ENCODE assay signal across 10 cellular contexts in genomic region chr4:146132445-146132844, GRCh38. TPM values are rescaled to one million over a fixed set of nuclear protein-coding genes. Genes with fewer than 3 reads are reported as not detected.
A peak's percentile ranks its signal among the peaks of the same experiment; 100 is the strongest.
DNase-seq lines count a peak whose midpoint lies in the region; ATAC-seq and TF ChIP-seq lines count a peak whose summit lies in the region.
"Had no signal": no experiment of that assay in that cellular context is flagged by ENCODE, and none has a peak within 500 bp of the region (broad histone marks: within the 10 kb centered on the region; RNA-seq: fewer than 3 reads in every experiment).

No MANE protein-coding gene starts in this region.

- H3K36me3 ChIP-seq in psoas muscle (ENCODE audit: insufficient read depth in 1 of 2, low read depth in 1 of 2) (no peaks in the 10 kb centered on the region), GM23338 (ENCODE audit: insufficient read depth) (no peaks in the 10 kb centered on the region)

- no peak overlapping the region for H3K27ac ChIP-seq in psoas muscle
- H3K27ac ChIP-seq in GM23338 (ENCODE audit: low read depth) = no peak overlapping the region

- no peaks in the 10 kb centered on the region for H3F3A ChIP-seq in GM23338 (replicated peaks; ENCODE audit: low read depth)

- CTCF ChIA-PET in activated CD4-positive, alpha-beta memory T cell treated with anti-CD3 and anti-CD28 coated beads, Interleukin-2, amount 10 ng/mL, durations not matched to agents 7 days and 5 days (lab: Charles Lee) = no interaction called here

- H3K27me3 Mint-ChIP-seq in natural killer cell treated with Interleukin-12 subunit alpha and Interleukin-12 subunit beta and Interleukin-15 and Interleukin-18, amount 100 ng/mL, for 72 hours = peaks cover 9 to 25% of the 10 kb centered on the region in 2 donors
- H3K27me3 Mint-ChIP-seq in natural killer cell (ENCODE audit: low read depth in 2 of 2) = peaks cover 13 to 31% of the 10 kb centered on the region in 2 donors
- no peaks in the 10 kb centered on the region for H3K27me3 Mint-ChIP-seq in activated CD4-positive, alpha-beta memory T cell treated with anti-CD3 and anti-CD28 coated beads, Interleukin-2, amount 10 ng/mL, durations not matched to agents 7 days and 5 days
- peaks cover 22% of the 10 kb centered on the region for H3K27me3 Mint-ChIP-seq in stimulated activated naive CD8-positive, alpha-beta T cell treated with anti-CD3 and anti-CD28 coated beads, Interleukin-15, Interleukin-2, amounts not matched to agents 100 ng/mL and 50 ng/mL, for 24 hours
- H3K27me3 Mint-ChIP-seq in GM23338 (ENCODE audit: insufficient read depth, low read depth, poor library complexity) = peaks cover 3% of the 10 kb centered on the region

- no peaks in the 10 kb centered on the region for H3K9me2 ChIP-seq in GM23338 (ENCODE audit: insufficient read depth)

- H3K9me3 Mint-ChIP-seq in natural killer cell treated with Interleukin-12 subunit alpha and Interleukin-12 subunit beta and Interleukin-15 and Interleukin-18, amount 100 ng/mL, for 72 hours = no peaks in the 10 kb centered on the region
- H3K9me3 Mint-ChIP-seq in natural killer cell (no peaks in the 10 kb centered on the region), GM23338 (no peaks in the 10 kb centered on the region)
- no peaks in the 10 kb centered on the region for H3K9me3 Mint-ChIP-seq in activated CD4-positive, alpha-beta memory T cell treated with anti-CD3 and anti-CD28 coated beads, Interleukin-2, amount 10 ng/mL, durations not matched to agents 7 days and 5 days
- no peaks in the 10 kb centered on the region for H3K9me3 Mint-ChIP-seq in stimulated activated naive CD8-positive, alpha-beta T cell treated with anti-CD3 and anti-CD28 coated beads, Interleukin-15, Interleukin-2, amounts not matched to agents 100 ng/mL and 50 ng/mL, for 24 hours
- H3K9me3 Mint-ChIP-seq: CD4-positive, alpha-beta T cell had no signal

- intact Hi-C loops in natural killer cell (cut with micrococcal nuclease) (no loop called here), psoas muscle (cut with DNase I) (no loop called here)

- H3K4me3 Mint-ChIP-seq in natural killer cell treated with Interleukin-12 subunit alpha and Interleukin-12 subunit beta and Interleukin-15 and Interleukin-18, amount 100 ng/mL, for 72 hours = peak overlapping the region; percentile 63
- H3K4me3 Mint-ChIP-seq in natural killer cell = no peak overlapping the region
- H3K4me3 Mint-ChIP-seq in activated CD4-positive, alpha-beta memory T cell treated with anti-CD3 and anti-CD28 coated beads, Interleukin-2, amount 10 ng/mL, durations not matched to agents 7 days and 5 days = peak overlapping the region; percentile 0
- peak overlapping the region; percentile 24 for H3K4me3 Mint-ChIP-seq in stimulated activated naive CD8-positive, alpha-beta T cell treated with anti-CD3 and anti-CD28 coated beads, Interleukin-15, Interleukin-2, amounts not matched to agents 100 ng/mL and 50 ng/mL, for 24 hours
- no peak overlapping the region for H3K4me3 Mint-ChIP-seq in GM23338
- H3K4me3 Mint-ChIP-seq: CD4-positive, alpha-beta T cell had no signal

- H4K20me1 ChIP-seq in GM23338 (replicated peaks; ENCODE audit: insufficient read depth) = no peaks in the 10 kb centered on the region

- H3K4me1 ChIP-seq in psoas muscle (no peaks in the 10 kb centered on the region), GM23338 (ENCODE audit: insufficient read depth) (no peaks in the 10 kb centered on the region)

- DNase-seq in natural killer cell treated with Interleukin-12 subunit alpha and Interleukin-12 subunit beta and Interleukin-15 and Interleukin-18, amount 100 ng/mL, for 72 hours (ENCODE audit: low spot score) = no peak
- DNase-seq in natural killer cell = no peak
- DNase-seq in activated CD4-positive, alpha-beta memory T cell treated with anti-CD3 and anti-CD28 coated beads, Interleukin-2, amount 10 ng/mL, durations not matched to agents 7 days and 5 days = peak; percentile 39
- DNase-seq in psoas muscle = no peak
- no peak for DNase-seq in GM23338 (ENCODE audit: low spot score)
- DNase-seq in amniotic stem cell (lab: John Stamatoyannopoulos, UW) = no peak
- DNase-seq: CD4-positive, alpha-beta T cell had no signal

- H3K4me1 Mint-ChIP-seq in natural killer cell treated with Interleukin-12 subunit alpha and Interleukin-12 subunit beta and Interleukin-15 and Interleukin-18, amount 100 ng/mL, for 72 hours (ENCODE audit: low read depth in 2 of 2) = peaks cover 0 to 13% of the 10 kb centered on the region in 2 donors
- H3K4me1 Mint-ChIP-seq in natural killer cell (no peaks in the 10 kb centered on the region), GM23338 (peaks cover 11% of the 10 kb centered on the region)
- H3K4me1 Mint-ChIP-seq in activated CD4-positive, alpha-beta memory T cell treated with anti-CD3 and anti-CD28 coated beads, Interleukin-2, amount 10 ng/mL, durations not matched to agents 7 days and 5 days = peaks cover 12% of the 10 kb centered on the region
- peaks cover 22% of the 10 kb centered on the region for H3K4me1 Mint-ChIP-seq in stimulated activated naive CD8-positive, alpha-beta T cell treated with anti-CD3 and anti-CD28 coated beads, Interleukin-15, Interleukin-2, amounts not matched to agents 100 ng/mL and 50 ng/mL, for 24 hours (ENCODE audit: low read depth)

- H3K4me2 ChIP-seq in GM23338 = no peak overlapping the region

- H3K4me3 ChIP-seq in psoas muscle (no peak overlapping the region), GM23338 (no peak overlapping the region)
- H3K4me3 ChIP-seq: K562 had no signal

- no peaks in the 10 kb centered on the region for H3K36me3 Mint-ChIP-seq in natural killer cell treated with Interleukin-12 subunit alpha and Interleukin-12 subunit beta and Interleukin-15 and Interleukin-18, amount 100 ng/mL, for 72 hours
- H3K36me3 Mint-ChIP-seq in natural killer cell (no peaks in the 10 kb centered on the region), GM23338 (ENCODE audit: low read depth) (no peaks in the 10 kb centered on the region)
- H3K36me3 Mint-ChIP-seq in activated CD4-positive, alpha-beta memory T cell treated with anti-CD3 and anti-CD28 coated beads, Interleukin-2, amount 10 ng/mL, durations not matched to agents 7 days and 5 days (ENCODE audit: low read depth) = no peaks in the 10 kb centered on the region
- no peaks in the 10 kb centered on the region for H3K36me3 Mint-ChIP-seq in stimulated activated naive CD8-positive, alpha-beta T cell treated with anti-CD3 and anti-CD28 coated beads, Interleukin-15, Interleukin-2, amounts not matched to agents 100 ng/mL and 50 ng/mL, for 24 hours (ENCODE audit: low read depth)

- 87 to 89% (median 87%) methylated on average over 7 of the region's 7 CpGs for WGBS in psoas muscle, 3 donors

- no peaks in the 10 kb centered on the region for H3K9me3 ChIP-seq in psoas muscle

- peak overlapping the region in 1 of 2 donors; percentile 73 for H3K27ac Mint-ChIP-seq in natural killer cell treated with Interleukin-12 subunit alpha and Interleukin-12 subunit beta and Interleukin-15 and Interleukin-18, amount 100 ng/mL, for 72 hours
- H3K27ac Mint-ChIP-seq in natural killer cell (no peak overlapping the region), GM23338 (no peak overlapping the region)
- H3K27ac Mint-ChIP-seq in activated CD4-positive, alpha-beta memory T cell treated with anti-CD3 and anti-CD28 coated beads, Interleukin-2, amount 10 ng/mL, durations not matched to agents 7 days and 5 days = no peak overlapping the region
- H3K27ac Mint-ChIP-seq in stimulated activated naive CD8-positive, alpha-beta T cell treated with anti-CD3 and anti-CD28 coated beads, Interleukin-15, Interleukin-2, amounts not matched to agents 100 ng/mL and 50 ng/mL, for 24 hours = peak overlapping the region; percentile 81
- H3K27ac Mint-ChIP-seq: CD4-positive, alpha-beta T cell had no signal

- no peak overlapping the region for H2AFZ ChIP-seq in GM23338

- H3K27me3 ChIP-seq in psoas muscle (ENCODE audit: insufficient read depth in 3 of 3, low read length in 2 of 3) (no peaks in the 10 kb centered on the region), GM23338 (ENCODE audit: insufficient read depth) (no peaks in the 10 kb centered on the region)

- POLR2A ChIA-PET in activated CD4-positive, alpha-beta memory T cell treated with anti-CD3 and anti-CD28 coated beads, Interleukin-2, amount 10 ng/mL, durations not matched to agents 7 days and 5 days (lab: Charles Lee) = no interaction called here

- TF ChIP-seq CTCF in natural killer cell (IDR thresholded peaks at IDR 0.05) (no peak), psoas muscle (IDR thresholded peaks at IDR 0.05) (no peak), GM23338 (conservative IDR thresholded peaks at IDR 0.05; ENCODE audit: low read depth in 2 of 2) (no peak)

- ATAC-seq in natural killer cell treated with Interleukin-12 subunit alpha and Interleukin-12 subunit beta and Interleukin-15 and Interleukin-18, amount 100 ng/mL, for 72 hours = peak; percentile 74 to 96
- ATAC-seq in natural killer cell = no peak
- ATAC-seq in HG02885 (IDR thresholded peaks at IDR 0.05; ENCODE audit: poor library complexity, unreplicated experiment) = peak; percentile 100
- no peak for ATAC-seq in psoas muscle
- ATAC-seq in GM23338 = no peak
- ATAC-seq: K562 had no signal

- no peaks in the 10 kb centered on the region for H3K79me2 ChIP-seq in GM23338 (replicated peaks; ENCODE audit: insufficient read depth)

TF ChIP-seq in GM23338, 12 proteins besides CTCF, POLR2A, EP300 and RAD21 (continues in another document):
- TF ChIP-seq NANOG (IDR thresholded peaks at IDR 0.05; ENCODE audit: borderline replicate concordance) (no peak), POLR2AphosphoS5 (IDR thresholded peaks at IDR 0.05; ENCODE audit: low read depth) (no peak), JUNB (IDR thresholded peaks at IDR 0.05; ENCODE audit: unreplicated experiment) (no peak), ZNF331 (CRISPR knock-in tag; IDR thresholded peaks at IDR 0.05; ENCODE audit: low read depth) (no peak)

RNA-seq across cellular contexts. Expression of gene LSM6, which starts 43.1 kb away (rescaled TPM):
- total RNA-seq in natural killer cell treated with Interleukin-12 subunit alpha and Interleukin-12 subunit beta and Interleukin-15 and Interleukin-18, amount 100 ng/mL, for 72 hours = 10 to 100 TPM; 34.8 to 61.6 TPM
- total RNA-seq in natural killer cell (10 to 100 TPM; 23.8 to 27.5 (median 23.8) TPM), psoas muscle (10 to 100 TPM in 3 of 4 donors, 1 to 10 TPM in 1; 9.4 to 15.2 (median 14.6) TPM)
- total RNA-seq in activated CD4-positive, alpha-beta memory T cell treated with anti-CD3 and anti-CD28 coated beads, Interleukin-2, amount 10 ng/mL, durations not matched to agents 7 days and 5 days = 10 to 100 TPM; 47.6 to 50.5 TPM
- polyA plus RNA-seq in psoas muscle (10 to 100 TPM; 22.5 to 42.7 (median 33.8) TPM), GM23338 (2016; fragmentation: Nextera tagmentation; extraction: Ambion mirVana) (238 and 256 TPM in 2 replicates)
- total RNA-seq in GM23338 (2014; rRNA removed; shearing (Covaris generic)) = 70.4 and 91.5 TPM in 2 replicates

Comparison
In these comparisons a context has a peak if more than half of its experiments do, and no peak if none do; other contexts are left out.
1. ATAC-seq: peak in natural killer cell treated with Interleukin-12 subunit alpha and Interleukin-12 subunit beta and Interleukin-15 and Interleukin-18, amount 100 ng/mL, for 72 hours (2 of 2) and HG02885 (single experiment); none in natural killer cell (0 of 3), psoas muscle (0 of 4) and GM23338 (single experiment).
2. H3K4me3 Mint-ChIP-seq: peak in natural killer cell treated with Interleukin-12 subunit alpha and Interleukin-12 subunit beta and Interleukin-15 and Interleukin-18, amount 100 ng/mL, for 72 hours (single experiment), activated CD4-positive, alpha-beta memory T cell treated with anti-CD3 and anti-CD28 coated beads, Interleukin-2, amount 10 ng/mL, durations not matched to agents 7 days and 5 days (single experiment) and stimulated activated naive CD8-positive, alpha-beta T cell treated with anti-CD3 and anti-CD28 coated beads, Interleukin-15, Interleukin-2, amounts not matched to agents 100 ng/mL and 50 ng/mL, for 24 hours (single experiment); none in natural killer cell (single experiment) and GM23338 (single experiment).